8 cellular contexts compared by ENCODE assay signal in genomic region chr17:50630524-50631194, GRCh38. TPM values are rescaled to one million over a fixed set of nuclear protein-coding genes. Genes with fewer than 3 reads are reported as not detected.
DNase-seq lines count a peak whose midpoint lies in the region; ATAC-seq lines count a peak whose summit lies in the region.

No MANE protein-coding gene starts in this region.

- H3K4me3 Mint-ChIP-seq in activated CD8-positive, alpha-beta memory T cell treated with anti-CD3 and anti-CD28 coated beads, Interleukin-2, amount 10 ng/mL, durations not matched to agents 7 days and 5 days = no peak overlapping the region

- H3K27ac Mint-ChIP-seq in activated CD8-positive, alpha-beta memory T cell treated with anti-CD3 and anti-CD28 coated beads, Interleukin-2, amount 10 ng/mL, durations not matched to agents 7 days and 5 days = no peak overlapping the region

- no peaks in the 10 kb centered on the region for H3K9me3 Mint-ChIP-seq in activated CD8-positive, alpha-beta memory T cell treated with anti-CD3 and anti-CD28 coated beads, Interleukin-2, amount 10 ng/mL, durations not matched to agents 7 days and 5 days (ENCODE audit: low read depth)

- H3K27me3 Mint-ChIP-seq in activated CD8-positive, alpha-beta memory T cell treated with anti-CD3 and anti-CD28 coated beads, Interleukin-2, amount 10 ng/mL, durations not matched to agents 7 days and 5 days = peaks cover 65% of the 10 kb centered on the region

- DNase-seq in DMS 273 (lab: John Stamatoyannopoulos, UW; ENCODE audit: unreplicated experiment) (peak; percentile 72), DMS 273 treated with DMSO at 0.1 percent for 48 hours (lab: John Stamatoyannopoulos, UW) (no peak), NCI-H2227 treated with DMSO at 0.1 percent for 48 hours (lab: John Stamatoyannopoulos, UW) (peak; percentile 12), retina (peak; percentile 60)
- DNase-seq in activated CD8-positive, alpha-beta memory T cell treated with anti-CD3 and anti-CD28 coated beads, Interleukin-2, amount 10 ng/mL, durations not matched to agents 7 days and 5 days = peak; percentile 61

- peaks cover 7% of the 10 kb centered on the region for H3K4me1 Mint-ChIP-seq in activated CD8-positive, alpha-beta memory T cell treated with anti-CD3 and anti-CD28 coated beads, Interleukin-2, amount 10 ng/mL, durations not matched to agents 7 days and 5 days

- CTCF ChIA-PET in activated CD8-positive, alpha-beta memory T cell treated with anti-CD3 and anti-CD28 coated beads, Interleukin-2, amount 10 ng/mL, durations not matched to agents 7 days and 5 days (lab: Charles Lee) = interaction anchor here (0.7 to 2.0 kb wide), 21 partner anchors 10 to 149 kb away, joined by 3 to 15 read pairs (median 4); partner anchors contain the start of gene SPATA20

- ATAC-seq in activated CD8-positive, alpha-beta memory T cell treated with anti-CD3 and anti-CD28 coated beads, Interleukin-2, amount 10 ng/mL, durations not matched to agents 7 days and 5 days = peak; percentile 50
- peak; percentile 64 for ATAC-seq in esophagus mucosa
- no peak for ATAC-seq in HG03175 (IDR thresholded peaks at IDR 0.05; ENCODE audit: unreplicated experiment)
- no peak for ATAC-seq in GM19467 (IDR thresholded peaks at IDR 0.05; ENCODE audit: unreplicated experiment)

- H3K36me3 Mint-ChIP-seq in activated CD8-positive, alpha-beta memory T cell treated with anti-CD3 and anti-CD28 coated beads, Interleukin-2, amount 10 ng/mL, durations not matched to agents 7 days and 5 days = no peaks in the 10 kb centered on the region

RNA-seq across cellular contexts. Expression of gene ABCC3, which starts 4.0 kb away (rescaled TPM):
- not detected for total RNA-seq in activated CD8-positive, alpha-beta memory T cell treated with anti-CD3 and anti-CD28 coated beads, Interleukin-2, amount 10 ng/mL, durations not matched to agents 7 days and 5 days
- 17.6 TPM for total RNA-seq in esophagus mucosa

Comparison
In these comparisons a context has a peak if more than half of its experiments do, and no peak if none do; other contexts are left out.
1. ATAC-seq: peak in activated CD8-positive, alpha-beta memory T cell treated with anti-CD3 and anti-CD28 coated beads, Interleukin-2, amount 10 ng/mL, durations not matched to agents 7 days and 5 days (single experiment) and esophagus mucosa (single experiment); none in HG03175 (single experiment) and GM19467 (single experiment).
2. RNA of gene ABCC3, which starts 4.0 kb away (total RNA-seq): 17.6 TPM in esophagus mucosa (single experiment); not detected in activated CD8-positive, alpha-beta memory T cell treated with anti-CD3 and anti-CD28 coated beads, Interleukin-2, amount 10 ng/mL, durations not matched to agents 7 days and 5 days; every median in the first group is over 10 times any median in the second.